In genomic region chr5:17190799-17191391, GRCh38 we compare ENCODE assay signal across 13 cellular contexts. TPM values are rescaled to one million over a fixed set of nuclear protein-coding genes. Genes with fewer than 3 reads are reported as not detected.
DNase-seq lines count a peak whose midpoint lies in the region; ATAC-seq and TF ChIP-seq lines count a peak whose summit lies in the region.
"Had no signal": no experiment of that assay in that cellular context is flagged by ENCODE, and none has a peak within 500 bp of the region (broad histone marks: within the 10 kb centered on the region; RNA-seq: fewer than 3 reads in every experiment).

No MANE protein-coding gene starts in this region.

- H3K9ac ChIP-seq in SU-DHL-6 (ENCODE audit: low read length) = no peak overlapping the region

- peaks cover 3 to 31% (median 13%) of the 10 kb centered on the region in 4 donors for H3K4me1 ChIP-seq in transverse colon
- peaks cover 16% of the 10 kb centered on the region for H3K4me1 ChIP-seq in lower lobe of right lung

- no peaks in the 10 kb centered on the region for H3K79me2 ChIP-seq in SU-DHL-6 (ENCODE audit: insufficient read depth, low read length)

- no peak for ATAC-seq in GM18861 (IDR thresholded peaks at IDR 0.05; ENCODE audit: unreplicated experiment)
- no peak for ATAC-seq in GM19023 (IDR thresholded peaks at IDR 0.05; ENCODE audit: unreplicated experiment)
- ATAC-seq in lower lobe of right lung = no peak
- ATAC-seq: natural killer cell had no signal

- intact Hi-C loops in transverse colon (cut with DNase I; ENCODE audit: low total_unique reads) = no loop called here
- intact Hi-C loops in lower lobe of right lung (cut with DNase I) = no loop called here

- no peak for TF ChIP-seq EP300 in transverse colon (IDR thresholded peaks at IDR 0.05; ENCODE audit: low read depth)

- H3K27ac ChIP-seq in SU-DHL-6 (ENCODE audit: low read depth, low read length) = 0 out of 2 replicates have a peak overlapping the region, but pooled peaks have one; percentile 0
- no peak overlapping the region for H3K27ac ChIP-seq in transverse colon
- H3K27ac ChIP-seq in lower lobe of right lung = no peak overlapping the region
- H3K27ac ChIP-seq: HL-60 had no signal

- peaks cover 8% of the 10 kb centered on the region for H3F3A ChIP-seq in SU-DHL-6 (ENCODE audit: insufficient read depth)

- H3K4me2 ChIP-seq in SU-DHL-6 (ENCODE audit: low read depth, low read length, poor library complexity, severe bottlenecking) = no peak overlapping the region

- no peaks in the 10 kb centered on the region for H3K9me3 ChIP-seq in SU-DHL-6 (ENCODE audit: insufficient read depth, low read length)
- no peaks in the 10 kb centered on the region for H3K9me3 ChIP-seq in transverse colon
- H3K9me3 ChIP-seq in lower lobe of right lung = no peaks in the 10 kb centered on the region

- in situ Hi-C loops in transverse colon (cut with MboI; ENCODE audit: low pct_ligation_motif_present in 1 of 4, low pct_unique_long_range_greater_than_20kb in 1 of 4, low sequenced_read_pairs in 3 of 4) = loop anchor here in 3 of 4 donors (10.0 to 25.0 kb wide), 3 partner anchors 254 to 704 kb away; partner anchors contain the start of gene MYO10 (in 2 of the 3)

- no peak for TF ChIP-seq POLR2A in transverse colon (IDR thresholded peaks at IDR 0.05)

- no peak overlapping the region for H2AFZ ChIP-seq in SU-DHL-6 (ENCODE audit: low read depth, low read length, severe bottlenecking)

- DNase-seq in HT-29 (ENCODE audit: low spot score) = peak; percentile 37
- peak; percentile 59 for DNase-seq in iris pigment epithelial cell (ENCODE audit: low read depth)
- peak; percentile 23 for DNase-seq in transverse colon
- no peak for DNase-seq in lower lobe of right lung
- DNase-seq: CD4-positive, alpha-beta T cell; glutamatergic neuron; natural killer cell; NCI-H2171; NK-92 treated with Interleukin-12 subunit alpha and Interleukin-12 subunit beta, amount 100 ng/mL, for 24 hours had no signal

- H4K20me1 ChIP-seq in SU-DHL-6 (ENCODE audit: low read depth, low read length) = no peaks in the 10 kb centered on the region

- no peaks in the 10 kb centered on the region for H3K36me3 ChIP-seq in SU-DHL-6 (ENCODE audit: low read length)
- no peaks in the 10 kb centered on the region for H3K36me3 ChIP-seq in transverse colon
- no peaks in the 10 kb centered on the region for H3K36me3 ChIP-seq in lower lobe of right lung

- 65% methylated on average over 3 to 7 of the region's 7 CpGs for WGBS in transverse colon (ENCODE audit: low coverage in 1 of 2), 2 donors

- H3K4me3 ChIP-seq in SU-DHL-6 (ENCODE audit: insufficient read depth, low read length, poor library complexity, severe bottlenecking) = no peak overlapping the region
- H3K4me3 ChIP-seq in transverse colon = no peak overlapping the region
- H3K4me3 ChIP-seq in lower lobe of right lung = no peak overlapping the region

- H3K27me3 ChIP-seq in SU-DHL-6 (ENCODE audit: low read length) (no peaks in the 10 kb centered on the region), transverse colon (no peaks in the 10 kb centered on the region), lower lobe of right lung (ENCODE audit: low read depth) (no peaks in the 10 kb centered on the region)

- no peak for TF ChIP-seq CTCF in SU-DHL-6 (IDR thresholded peaks at IDR 0.05; ENCODE audit: insufficient read depth, low read length, poor library complexity, severe bottlenecking)
- peak in 1 of 5 experiments; percentile 1 for TF ChIP-seq CTCF in transverse colon (IDR thresholded peaks at IDR 0.05)
- TF ChIP-seq CTCF in lower lobe of right lung (IDR thresholded peaks at IDR 0.05) = no peak

- H3K9me2 ChIP-seq in SU-DHL-6 (replicated peaks; ENCODE audit: insufficient read depth, low read length) = no peaks in the 10 kb centered on the region

RNA-seq across cellular contexts. Expression of gene BASP1, which starts 26.5 kb away (rescaled TPM):
- not detected in 2 replicates for total RNA-seq in HT-29 (2014; rRNA removed; shearing (Covaris generic))
- total RNA-seq in transverse colon = 10 to 100 TPM in 2 of 4 donors, 1 to 10 TPM in 2; 1.5 to 36.4 (median 9.2) TPM
- total RNA-seq in lower lobe of right lung = 25.8 TPM
